In the genomic region with DNA sequence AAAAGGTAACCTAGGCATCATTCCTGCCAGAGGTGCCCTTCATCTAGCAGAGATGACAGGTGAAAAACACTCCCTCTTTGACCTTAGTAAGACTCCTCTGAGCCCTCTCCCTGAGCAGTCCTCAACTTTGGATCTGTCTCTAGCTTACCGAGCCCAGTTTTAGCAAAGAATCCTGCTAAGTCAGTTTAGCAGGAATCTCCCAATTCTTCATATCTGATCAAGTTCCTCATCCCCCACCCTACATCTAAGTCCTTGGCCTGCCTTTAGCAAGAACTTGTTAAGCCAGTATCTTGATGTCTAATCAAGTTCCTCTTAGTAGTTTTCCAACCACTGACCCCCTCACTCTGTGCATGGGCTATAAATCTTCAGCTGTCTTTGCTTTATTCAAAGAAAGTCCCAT, we compare ENCODE assay signal across 20 cellular contexts.
A peak's percentile ranks its signal among the peaks of the same experiment; 100 is the strongest.
DNase-seq lines count a peak whose midpoint lies in the region; TF ChIP-seq lines count a peak whose summit lies in the region.
"Had no signal": no experiment of that assay in that cellular context is flagged by ENCODE, and none has a peak within 500 bp of the region (broad histone marks: within the 10 kb centered on the region; RNA-seq: fewer than 3 reads in every experiment).

No MANE protein-coding gene starts in this region.

- no peak overlapping the region for H3K18ac ChIP-seq in mesendoderm (ENCODE audit: low read length)

- H3K27me3 ChIP-seq in mesendoderm (ENCODE audit: insufficient read depth, low read length, poor library complexity) (no peaks in the 10 kb centered on the region), BE2C (no peaks in the 10 kb centered on the region)

- H3K23ac ChIP-seq in mesendoderm (ENCODE audit: low read length) = no peak overlapping the region

- no peak overlapping the region for H3K4me2 ChIP-seq in mesendoderm (ENCODE audit: low read length)
- H3K4me2 ChIP-seq: A549 had no signal

- H4K8ac ChIP-seq in mesendoderm (ENCODE audit: low read depth, low read length) = no peak overlapping the region

- no peak overlapping the region for H3K27ac ChIP-seq in mesendoderm (ENCODE audit: low read depth, low read length)
- H3K27ac ChIP-seq: A549, GM23248 had no signal

- no peaks in the 10 kb centered on the region for H3K79me1 ChIP-seq in mesendoderm (ENCODE audit: low read length)

- no peak overlapping the region for H3K9ac ChIP-seq in mesendoderm (ENCODE audit: low read length)
- H3K9ac ChIP-seq: GM23248 had no signal

- in situ Hi-C loops in GM13976 (cut with MboI; ENCODE audit: low sequenced_read_pairs, unreplicated experiment) = no loop called here

- TF ChIP-seq CTCF in GM13976 (IDR thresholded peaks at IDR 0.05; ENCODE audit: borderline replicate concordance, control extremely low read depth, extremely low read depth, insufficient read depth, missing control alignments) (no peak), BE2C (IDR thresholded peaks at IDR 0.05; ENCODE audit: low read depth, low read length) (no peak)

- no peaks in the 10 kb centered on the region for H3K36me3 ChIP-seq in mesendoderm (ENCODE audit: control insufficient read depth, insufficient read depth, low read length)
- no peaks in the 10 kb centered on the region for H3K36me3 ChIP-seq in BE2C

- no peak overlapping the region for H3K4me3 ChIP-seq in mesendoderm (ENCODE audit: low read length)
- no peak overlapping the region for H3K4me3 ChIP-seq in BE2C (ENCODE audit: low read depth, low read length)
- H3K4me3 ChIP-seq: A549, GM23248 had no signal

- H3K4ac ChIP-seq in mesendoderm (ENCODE audit: low read depth, low read length) = no peak overlapping the region

- no peaks in the 10 kb centered on the region for H3K9me3 ChIP-seq in BE2C
- H3K9me3 ChIP-seq: A549, Caco-2 had no signal

- H3K56ac ChIP-seq in mesendoderm (ENCODE audit: low read length) = no peak overlapping the region

- H2AK5ac ChIP-seq in mesendoderm (ENCODE audit: low read length) = no peak overlapping the region

- peaks cover 6% of the 10 kb centered on the region for H3K4me1 ChIP-seq in mesendoderm (ENCODE audit: control insufficient read depth, low read depth, low read length)
- no peaks in the 10 kb centered on the region for H3K4me1 ChIP-seq in BE2C
- H3K4me1 ChIP-seq: A549, Caco-2 had no signal

- no peak overlapping the region for H2BK15ac ChIP-seq in mesendoderm (replicated peaks; ENCODE audit: low read depth)

- H4K5ac ChIP-seq in mesendoderm (ENCODE audit: low read length) = no peak overlapping the region

- no peaks in the 10 kb centered on the region for H3K79me2 ChIP-seq in mesendoderm (ENCODE audit: control insufficient read depth, insufficient read depth, low read length)

- no peak overlapping the region for H2BK120ac ChIP-seq in mesendoderm (ENCODE audit: low read depth, low read length)

- no peak overlapping the region for H2BK5ac ChIP-seq in mesendoderm (ENCODE audit: low read length)

- no CpG with 5 or more reads among the region's 1 CpG for WGBS in mesendoderm (ENCODE audit: extremely low coverage, insufficient coverage, low lambda C conversion rate)

- DNase-seq in SIG-M5 (lab: John Stamatoyannopoulos, UW) (peak; percentile 1), SIG-M5 treated with dmso at 0.1 percent for 504 hours (lab: John Stamatoyannopoulos, UW; ENCODE audit: unreplicated experiment) (no peak), NOMO-1 treated with DMSO at 0.1 percent for 48 hours (lab: John Stamatoyannopoulos, UW; ENCODE audit: unreplicated experiment) (peak; percentile 28), mesendoderm (peak; percentile 55), GM13976 (ENCODE audit: low spot score) (no peak), NCI-H1417 (lab: John Stamatoyannopoulos, UW) (no peak), BE2C (no peak)
- DNase-seq: 8988T; ACHN; AML-193; C1 segment of cervical spinal cord; Caco-2; CD4-positive, alpha-beta memory T cell; DMS153; DND-41; GDM1; GM23248; H7; HCEC 1CT had no signal

Comparison
In these comparisons a context has a peak if more than half of its experiments do, and no peak if none do; other contexts are left out.
1. DNase-seq: peak in SIG-M5 (single experiment), NOMO-1 treated with DMSO at 0.1 percent for 48 hours (single experiment) and mesendoderm (single experiment); none in SIG-M5 treated with dmso at 0.1 percent for 504 hours (single experiment), GM13976 (single experiment), NCI-H1417 (0 of 3) and BE2C (single experiment).